Comparison of ENCODE assay signal across 8 cellular contexts in genomic region chr1:89358287-89358893, GRCh38. TPM values are rescaled to one million over a fixed set of nuclear protein-coding genes. Genes with fewer than 3 reads are reported as not detected.
DNase-seq lines count a peak whose midpoint lies in the region; ATAC-seq, FAIRE-seq and TF ChIP-seq lines count a peak whose summit lies in the region.

No MANE protein-coding gene starts in this region.

- H3K9me3 ChIP-seq in breast epithelium, result no peaks in the 10 kb centered on the region

- no peaks in the 10 kb centered on the region for H3K36me3 ChIP-seq in breast epithelium

- TF ChIP-seq POLR2A in GM12891 (IDR thresholded peaks at IDR 0.05; ENCODE audit: low read depth, low read length), result no peak
- no peak for TF ChIP-seq POLR2A in breast epithelium (IDR thresholded peaks at IDR 0.05)

- peak; percentile 73 for TF ChIP-seq CTCF in WI38 (IDR thresholded peaks at IDR 0.05; ENCODE audit: low read depth, low read length)
- TF ChIP-seq CTCF in breast epithelium (IDR thresholded peaks at IDR 0.05), result peak; percentile 59 to 90 (median 86)

- intact Hi-C loops in breast epithelium (cut with DNase I; ENCODE audit: low total_unique reads), result no loop called here

- DNase-seq in GM12891 (ENCODE audit: insufficient read length, low spot score) (peak; percentile 19), NCI-H2196 (lab: John Stamatoyannopoulos, UW; ENCODE audit: unreplicated experiment) (peak; percentile 83), breast epithelium (ENCODE audit: low spot score in 2 of 2) (peak; percentile 62 to 73)
- peak; percentile 62 to 75 (median 66) for DNase-seq in stimulated activated CD4-positive, alpha-beta T cell treated with anti-CD3 and anti-CD28 coated beads, Interleukin-1b, Interleukin-23, amount 100 ng/mL, for 24 hours (ENCODE audit: low read depth in 4 of 4, low spot score in 1 of 4)

- no peaks in the 10 kb centered on the region for H3K4me1 ChIP-seq in breast epithelium

- no peaks in the 10 kb centered on the region for H3K27me3 ChIP-seq in breast epithelium

- H3K4me3 ChIP-seq in WI38 (ENCODE audit: low read depth, low read length), result no peak overlapping the region
- H3K4me3 ChIP-seq in breast epithelium, result no peak overlapping the region

- peak; percentile 77 for ATAC-seq in HG02970 (IDR thresholded peaks at IDR 0.05; ENCODE audit: low FRiP score, unreplicated experiment)
- no peak for ATAC-seq in HG03457 (IDR thresholded peaks at IDR 0.05; ENCODE audit: unreplicated experiment)

- FAIRE-seq in GM12891 (lab: Jason Lieb, UNC) (peak; percentile 62), islet of Langerhans (lab: Jason Lieb, UNC) (peak; percentile 65)

- H3K27ac ChIP-seq in breast epithelium, result no peak overlapping the region

TF ChIP-seq in GM12891, 5 proteins besides CTCF, POLR2A, EP300 and RAD21:
- no peak for TF ChIP-seq TAF1 (IDR thresholded peaks at IDR 0.05; ENCODE audit: low read depth, low read length)

RNA-seq across cellular contexts. Expression of gene GBP6, which starts 5.5 kb away (rescaled TPM):
- polyA plus RNA-seq in GM12891 (2012; ENCODE audit: low read depth, missing spikeins), result 0.19 TPM
- under 1 TPM in 1 of 3 donors, not detected in 2; 0.44 TPM for total RNA-seq in breast epithelium

Comparison
In these comparisons a context has a peak if more than half of its experiments do, and no peak if none do; other contexts are left out.
1. DNase-seq: peak in every context shown above with its lines; median percentile 83 in NCI-H2196; 68 in breast epithelium; 66 in stimulated activated CD4-positive, alpha-beta T cell treated with anti-CD3 and anti-CD28 coated beads, Interleukin-1b, Interleukin-23, amount 100 ng/mL, for 24 hours; 19 in GM12891.